Comparison of ENCODE assay signal across 23 cellular contexts in genomic region chr15:97210277-97210676, GRCh38.
DNase-seq lines count a peak whose midpoint lies in the region; FAIRE-seq and TF ChIP-seq lines count a peak whose summit lies in the region.
"Had no signal": no experiment of that assay in that cellular context is flagged by ENCODE, and none has a peak within 500 bp of the region (broad histone marks: within the 10 kb centered on the region; RNA-seq: fewer than 3 reads in every experiment).

No MANE protein-coding gene starts in this region.

- no peak overlapping the region for H3K9ac ChIP-seq in kidney (ENCODE audit: low read length in 2 of 2)
- H3K9ac ChIP-seq: BLaER1 treated with 17β-estradiol and CSF1 and Interleukin-3, amounts not matched to agents 10 nM and 100 nM; GM23248 had no signal

- FAIRE-seq in G401.6 (lab: Jason Lieb, UNC) (peak; percentile 17), colon (lab: Jason Lieb, UNC) (peak; percentile 60), kidney (lab: Jason Lieb, UNC) (peak; percentile 79)
- FAIRE-seq: D721Med, GM12891, H1 had no signal

- no peaks in the 10 kb centered on the region for H3K27me3 Mint-ChIP-seq in HFFc6 (ENCODE audit: insufficient read depth)
- H3K27me3 Mint-ChIP-seq: CD4-positive, alpha-beta T cell; CD8-positive, alpha-beta memory T cell had no signal

- H3K4me1 Mint-ChIP-seq in HFFc6 (ENCODE audit: low read depth): no peaks in the 10 kb centered on the region
- H3K4me1 Mint-ChIP-seq: CD14-positive monocyte; CD8-positive, alpha-beta memory T cell had no signal

- DNase-seq in kidney: no peak
- DNase-seq in HFFc6: no peak
- DNase-seq in NCI-H1436 (lab: John Stamatoyannopoulos, UW): no peak
- DNase-seq in activated naive CD4-positive, alpha-beta T cell treated with anti-CD3 and anti-CD28 coated beads, Interleukin-2, amount 50 U/mL, for 16 hours: no peak
- DNase-seq: ACHN; AML-193; BE2C; CD4-positive, alpha-beta T cell; CD8-positive, alpha-beta memory T cell; DMS 273 treated with DMSO at 0.1 percent for 48 hours; DMS79; EL; GF-D8; GM23248; H7; HCEC 1CT had no signal

- H3K4me3 ChIP-seq in kidney (ENCODE audit: low read length in 2 of 2): no peak overlapping the region
- H3K4me3 ChIP-seq: BLaER1 treated with 17β-estradiol and CSF1 and Interleukin-3, amounts not matched to agents 10 nM and 100 nM; GM23248 had no signal

- no peak overlapping the region for H3K4me3 Mint-ChIP-seq in HFFc6
- H3K4me3 Mint-ChIP-seq: CD14-positive monocyte; CD4-positive, alpha-beta T cell; CD8-positive, alpha-beta memory T cell had no signal

- peaks cover 14% of the 10 kb centered on the region for H3K9me3 Mint-ChIP-seq in HFFc6
- H3K9me3 Mint-ChIP-seq: CD14-positive monocyte had no signal

- no peaks in the 10 kb centered on the region for H3K36me3 ChIP-seq in kidney (ENCODE audit: control insufficient read depth in 1 of 2, insufficient read depth in 2 of 2, low read length in 2 of 2)
- H3K36me3 ChIP-seq: BE2C; BLaER1 treated with 17β-estradiol and CSF1 and Interleukin-3, amounts not matched to agents 10 nM and 100 nM had no signal

- no peak for TF ChIP-seq CTCF in kidney (IDR thresholded peaks at IDR 0.05; ENCODE audit: borderline replicate concordance, extremely low read depth, insufficient read depth)
- no peak for TF ChIP-seq CTCF in HFFc6 (IDR thresholded peaks at IDR 0.05)

- no peaks in the 10 kb centered on the region for H3K4me1 ChIP-seq in kidney (ENCODE audit: control insufficient read depth in 1 of 2, insufficient read depth in 1 of 2, low read depth in 1 of 2, low read length in 2 of 2)
- H3K4me1 ChIP-seq: BE2C; BLaER1 treated with 17β-estradiol and CSF1 and Interleukin-3, amounts not matched to agents 10 nM and 100 nM had no signal

- no peaks in the 10 kb centered on the region for H3K9me3 ChIP-seq in kidney (ENCODE audit: control insufficient read depth in 1 of 2, low read length in 2 of 2)
- H3K9me3 ChIP-seq: BE2C; BLaER1 treated with 17β-estradiol and CSF1 and Interleukin-3, amounts not matched to agents 10 nM and 100 nM had no signal

- H3K27ac ChIP-seq in kidney (ENCODE audit: low read depth in 2 of 2, low read length in 2 of 2): no peak overlapping the region
- H3K27ac ChIP-seq: BLaER1 treated with 17β-estradiol and CSF1 and Interleukin-3, amounts not matched to agents 10 nM and 100 nM; GM23248 had no signal

- H3K27ac Mint-ChIP-seq in HFFc6: no peak overlapping the region
- H3K27ac Mint-ChIP-seq: CD14-positive monocyte; CD4-positive, alpha-beta T cell; CD8-positive, alpha-beta memory T cell had no signal

- peaks cover 4% of the 10 kb centered on the region; the same call in 1 of the 2 replicates for H3K36me3 Mint-ChIP-seq in HFFc6 (ENCODE audit: low read depth)
- H3K36me3 Mint-ChIP-seq: CD14-positive monocyte had no signal

- intact Hi-C loops in kidney (cut with DNase I): no loop called here
